In the genomic region with DNA sequence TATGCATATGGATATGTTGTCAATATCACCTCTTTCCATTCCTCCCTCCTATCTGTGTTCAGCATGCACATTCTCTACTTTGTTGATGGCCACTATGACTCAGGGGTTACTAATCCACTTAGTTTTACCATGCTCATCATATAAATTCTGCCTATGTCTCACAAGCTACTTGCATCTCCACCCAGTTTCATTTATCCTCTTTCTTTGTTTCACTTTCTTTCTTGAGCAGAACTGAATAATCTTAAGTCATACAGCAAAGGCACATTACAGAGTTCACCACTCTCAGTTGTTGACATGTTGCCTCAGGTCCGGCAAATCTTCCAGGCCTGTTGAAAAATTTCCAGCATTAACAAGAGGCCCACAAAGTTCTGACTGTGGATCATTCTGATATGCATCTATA, we compare ENCODE assay signal across 8 cellular contexts.
DNase-seq lines count a peak whose midpoint lies in the region; ATAC-seq and TF ChIP-seq lines count a peak whose summit lies in the region.

No MANE protein-coding gene starts in this region.

- peak overlapping the region; percentile 5; the same call in 1 of the 2 replicates for H3K4me3 ChIP-seq in GM12864 (ENCODE audit: low read depth, low read length)

- TF ChIP-seq CTCF in GM12864 (IDR thresholded peaks at IDR 0.05; ENCODE audit: low read depth, low read length, missing control alignments), result no peak

- peak; percentile 77 for ATAC-seq in GM21390 (IDR thresholded peaks at IDR 0.05; ENCODE audit: unreplicated experiment)
- ATAC-seq in HG03575 (IDR thresholded peaks at IDR 0.05; ENCODE audit: extremely low read depth, insufficient number of reproducible peaks, low FRiP score, unreplicated experiment), result peak; percentile 91

- DNase-seq in GM12864 (ENCODE audit: low read depth) (peak; percentile 82), iris pigment epithelial cell (ENCODE audit: low read depth) (peak; percentile 93), DMS114 treated with DMSO at 0.1 percent for 48 hours (lab: John Stamatoyannopoulos, UW; ENCODE audit: unreplicated experiment) (no peak), NCI-H1417 treated with DMSO at 0.1 percent for 48 hours (lab: John Stamatoyannopoulos, UW) (no peak)
- DNase-seq in activated naive CD4-positive, alpha-beta T cell treated with anti-CD3 and anti-CD28 coated beads, Interleukin-2, amount 50 U/mL, for 16 hours, result peak; percentile 12
- DNase-seq in activated effector memory CD4-positive, alpha-beta T cell treated with Interleukin-2 at 50 U/mL for 16 hours, result no peak

Comparison
In these comparisons a context has a peak if more than half of its experiments do, and no peak if none do; other contexts are left out.
1. DNase-seq: peak in GM12864 (single experiment), activated naive CD4-positive, alpha-beta T cell treated with anti-CD3 and anti-CD28 coated beads, Interleukin-2, amount 50 U/mL, for 16 hours (single experiment) and iris pigment epithelial cell (single experiment); none in DMS114 treated with DMSO at 0.1 percent for 48 hours (single experiment), activated effector memory CD4-positive, alpha-beta T cell treated with Interleukin-2 at 50 U/mL for 16 hours (single experiment) and NCI-H1417 treated with DMSO at 0.1 percent for 48 hours (single experiment).